In genomic region chr1:86502721-86503430, GRCh38 we compare ENCODE assay signal across 9 cellular contexts.
A peak's percentile ranks its signal among the peaks of the same experiment; 100 is the strongest.
DNase-seq lines count a peak whose midpoint lies in the region; TF ChIP-seq lines count a peak whose summit lies in the region.
"Had no signal": no experiment of that assay in that cellular context is flagged by ENCODE, and none has a peak within 500 bp of the region (broad histone marks: within the 10 kb centered on the region; RNA-seq: fewer than 3 reads in every experiment).

No MANE protein-coding gene starts in this region.

- H3K27me3 Mint-ChIP-seq in T-helper 2 cell treated with Interferon-gamma antibody and Interleukin-4, amounts not matched to agents 5 μg/mL and 100 μg/mL, for 36 hours (ENCODE audit: low read depth): peaks cover 23% of the 10 kb centered on the region

- H3K36me3 Mint-ChIP-seq in T-helper 2 cell treated with Interferon-gamma antibody and Interleukin-4, amounts not matched to agents 5 μg/mL and 100 μg/mL, for 36 hours (ENCODE audit: low read depth): no peaks in the 10 kb centered on the region

- H3K27ac Mint-ChIP-seq in T-helper 2 cell treated with Interferon-gamma antibody and Interleukin-4, amounts not matched to agents 5 μg/mL and 100 μg/mL, for 36 hours: no peak overlapping the region

- peaks cover 4% of the 10 kb centered on the region in 2 donors for H3K4me1 ChIP-seq in duodenal mucosa (ENCODE audit: control insufficient read depth in 1 of 2, insufficient read depth in 2 of 2, low read length in 2 of 2)

- no peaks in the 10 kb centered on the region for H3K9me3 ChIP-seq in duodenal mucosa (ENCODE audit: control insufficient read depth in 1 of 2, low read length in 2 of 2)
- H3K9me3 ChIP-seq: neutrophil had no signal

- H3K9me3 Mint-ChIP-seq in T-helper 2 cell treated with Interferon-gamma antibody and Interleukin-4, amounts not matched to agents 5 μg/mL and 100 μg/mL, for 36 hours: no peaks in the 10 kb centered on the region

- peaks cover 14% of the 10 kb centered on the region for H3K4me1 Mint-ChIP-seq in T-helper 2 cell treated with Interferon-gamma antibody and Interleukin-4, amounts not matched to agents 5 μg/mL and 100 μg/mL, for 36 hours (ENCODE audit: low read depth)

- H3K27me3 ChIP-seq in duodenal mucosa (ENCODE audit: control insufficient read depth in 1 of 2, insufficient read depth in 2 of 2, low read length in 2 of 2): peaks cover 0 to 8% of the 10 kb centered on the region in 2 donors

- no peak overlapping the region for H3K27ac ChIP-seq in duodenal mucosa (ENCODE audit: low read depth, low read length)
- H3K27ac ChIP-seq: neutrophil had no signal

- CTCF ChIA-PET in HEK293T (lab: Yijun Ruan, JAX): interaction anchor here (0.6 kb wide), 1 partner anchor 12 kb away, joined by 6 read pairs; no protein-coding TSS in a partner anchor

- peak overlapping the region; percentile 82 for H3K4me3 Mint-ChIP-seq in T-helper 2 cell treated with Interferon-gamma antibody and Interleukin-4, amounts not matched to agents 5 μg/mL and 100 μg/mL, for 36 hours

- POLR2A ChIA-PET in HEK293T (lab: Yijun Ruan, JAX): no interaction called here

- no peaks in the 10 kb centered on the region for H3K36me3 ChIP-seq in duodenal mucosa (ENCODE audit: control insufficient read depth in 1 of 2, insufficient read depth in 2 of 2, low read length in 2 of 2)
- H3K36me3 ChIP-seq: neutrophil had no signal

- H3K9ac ChIP-seq in duodenal mucosa (ENCODE audit: low read depth in 1 of 2, low read length in 2 of 2): no peak overlapping the region

- H3K4me3 ChIP-seq in duodenal mucosa (ENCODE audit: low read depth in 1 of 2, low read length in 2 of 2): peak overlapping the region; percentile 41 to 53

- DNase-seq in T-helper 2 cell treated with Interferon-gamma antibody and Interleukin-4, amounts not matched to agents 5 μg/mL and 100 μg/mL, for 36 hours (ENCODE audit: low spot score): no peak
- no peak for DNase-seq in T-helper 2 cell
- peak; percentile 21 to 75 for DNase-seq in NCI-H524 (lab: John Stamatoyannopoulos, UW)
- DNase-seq in midbrain (lab: John Stamatoyannopoulos, UW): peak; percentile 47
- no peak for DNase-seq in HEK293T (ENCODE audit: extremely low spot score)
- no peak for DNase-seq in globus pallidus (ENCODE audit: low spot score)
- no peak for DNase-seq in stimulated activated CD4-positive, alpha-beta T cell treated with anti-CD3 and anti-CD28 coated beads, Interleukin-12 subunit alpha, Interleukin-12 subunit beta, amount 100 ng/mL, for 4 hours

TF ChIP-seq in HEK293T, 16 proteins besides CTCF, POLR2A, EP300 and RAD21:
- TF ChIP-seq NFRKB (IDR thresholded peaks at IDR 0.05) (no peak), BHLHE40 (IDR thresholded peaks at IDR 0.05; ENCODE audit: borderline replicate concordance) (no peak), L3MBTL2 (conservative IDR thresholded peaks at IDR 0.05) (no peak), SUZ12 (IDR thresholded peaks at IDR 0.05) (no peak), LEF1 (IDR thresholded peaks at IDR 0.05; ENCODE audit: borderline replicate concordance) (no peak), FOXA1 (IDR thresholded peaks at IDR 0.05) (no peak), FOXM1 (IDR thresholded peaks at IDR 0.05; ENCODE audit: borderline replicate concordance) (no peak)

Comparison
In these comparisons a context has a peak if more than half of its experiments do, and no peak if none do; other contexts are left out.
1. DNase-seq: peak in NCI-H524 (2 of 2) and midbrain (single experiment); none in T-helper 2 cell treated with Interferon-gamma antibody and Interleukin-4, amounts not matched to agents 5 μg/mL and 100 μg/mL, for 36 hours (single experiment), T-helper 2 cell (0 of 5), HEK293T (single experiment), globus pallidus (single experiment) and stimulated activated CD4-positive, alpha-beta T cell treated with anti-CD3 and anti-CD28 coated beads, Interleukin-12 subunit alpha, Interleukin-12 subunit beta, amount 100 ng/mL, for 4 hours (single experiment).